Comparison of ENCODE assay signal across 9 cellular contexts in genomic region chr14:71711619-71712018, GRCh38.
DNase-seq lines count a peak whose midpoint lies in the region; ATAC-seq and TF ChIP-seq lines count a peak whose summit lies in the region.
"Had no signal": no experiment of that assay in that cellular context is flagged by ENCODE, and none has a peak within 500 bp of the region (broad histone marks: within the 10 kb centered on the region; RNA-seq: fewer than 3 reads in every experiment).

No MANE protein-coding gene starts in this region.

- no peak overlapping the region for H2BK5ac ChIP-seq in H9 (ENCODE audit: insufficient read length, low read length)

- H2AFZ ChIP-seq in ACC112 (ENCODE audit: low read length, unreplicated experiment): no peak overlapping the region
- no peak overlapping the region for H2AFZ ChIP-seq in H9 (ENCODE audit: low read length)

- H4K5ac ChIP-seq in H9 (ENCODE audit: insufficient read length, low read depth, low read length): no peak overlapping the region

- H3K36me3 ChIP-seq in ACC112 (ENCODE audit: insufficient read depth, low read length): peaks cover 7% of the 10 kb centered on the region; the same call in 1 of the 2 replicates
- peaks cover 5% of the 10 kb centered on the region for H3K36me3 ChIP-seq in brain microvascular endothelial cell (replicated peaks)

- ATAC-seq in left lobe of liver: peak; percentile 84
- ATAC-seq: activated T-cell treated with anti-CD3 and anti-CD28 coated beads, Interleukin-2, amount 50 U/mL, for 4 hours had no signal

- intact Hi-C loops in posterior cingulate gyrus (cut with DNase I): no loop called here

- no peak overlapping the region for H2BK12ac ChIP-seq in H9 (ENCODE audit: insufficient read length, low read depth, low read length)

- no peak overlapping the region for H2BK15ac ChIP-seq in H9 (ENCODE audit: low read depth, low read length)

- H3K4me2 ChIP-seq in H9 (ENCODE audit: insufficient read depth, insufficient read length, low read length): no peak overlapping the region

- H3K56ac ChIP-seq in H9 (ENCODE audit: insufficient read length, low read depth, low read length): no peak overlapping the region

- peaks cover 9% of the 10 kb centered on the region for H3K79me2 ChIP-seq in ACC112 (ENCODE audit: control insufficient read depth, insufficient read depth, low read length, unreplicated experiment)
- no peaks in the 10 kb centered on the region for H3K79me2 ChIP-seq in H9 (ENCODE audit: insufficient read depth, low read length)

- H3K23me2 ChIP-seq in H9 (ENCODE audit: insufficient read length, low read depth, low read length, poor library complexity, severe bottlenecking): peaks cover 3% of the 10 kb centered on the region

- no peak overlapping the region for H3K23ac ChIP-seq in H9 (ENCODE audit: insufficient read length, low read depth, low read length)

- H3K27ac Mint-ChIP-seq in H9: peak overlapping the region in 2 of 3 experiments; percentile 65 to 95; a peak in 4 of 7 replicates

- H3K14ac ChIP-seq in H9 (ENCODE audit: insufficient read depth, low read length): no peak overlapping the region

- no peak overlapping the region for H4K8ac ChIP-seq in H9 (replicated peaks; ENCODE audit: insufficient read length, low read depth, low read length)

- H3T11ph ChIP-seq in H9 (ENCODE audit: low read length): no peak overlapping the region

- H3K36me3 Mint-ChIP-seq in H9 (ENCODE audit: insufficient read depth in 1 of 3, low read depth in 3 of 3): peaks cover 6 to 28% (median 18%) of the 10 kb centered on the region in 3 experiments; a peak in 5 of 7 replicates

- in situ Hi-C loops in brain microvascular endothelial cell (cut with HindIII; ENCODE audit: low pct_ligation_motif_present, low sequenced_read_pairs): no loop called here

- peak overlapping the region; percentile 48 for H3K4me3 ChIP-seq in ACC112 (ENCODE audit: low read depth, low read length)
- no peak overlapping the region for H3K4me3 ChIP-seq in brain microvascular endothelial cell (ENCODE audit: low read depth, low read length)

- no peak for TF ChIP-seq CTCF in H9 (conservative IDR thresholded peaks at IDR 0.05)
- TF ChIP-seq CTCF in brain microvascular endothelial cell (IDR thresholded peaks at IDR 0.05; ENCODE audit: low read depth, low read length, missing control alignments): no peak

- H3K27ac ChIP-seq in ACC112 (ENCODE audit: low read depth, low read length) (peak overlapping the region; percentile 94), H9 (ENCODE audit: insufficient read length, low read depth, low read length) (no peak overlapping the region), brain microvascular endothelial cell (peak overlapping the region; percentile 81)

- H3K9me3 Mint-ChIP-seq in H9: no peaks in the 10 kb centered on the region
- H3K9me3 Mint-ChIP-seq: activated T-cell treated with anti-CD3 and anti-CD28 coated beads, Interleukin-2, amount 50 U/mL, for 4 hours had no signal

- no peak for DNase-seq in H9
- peak; percentile 92 for DNase-seq in brain microvascular endothelial cell
- no peak for DNase-seq in left lobe of liver (ENCODE audit: low spot score)
- no peak for DNase-seq in posterior cingulate gyrus
- DNase-seq in NCI-H524 treated with DMSO at 0.1 percent for 48 hours (lab: John Stamatoyannopoulos, UW): no peak
- DNase-seq in NCI-H2107 (lab: John Stamatoyannopoulos, UW): no peak
- no peak for DNase-seq in stimulated activated CD4-positive, alpha-beta T cell treated with anti-CD3 and anti-CD28 coated beads, Interleukin-15, amount 100 ng/mL, for 24 hours
- DNase-seq: activated T-cell treated with anti-CD3 and anti-CD28 coated beads, Interleukin-2, amount 50 U/mL, for 4 hours had no signal

- no peaks in the 10 kb centered on the region for H3K9me3 ChIP-seq in H9 (ENCODE audit: control insufficient read depth, low read depth, low read length)

- no peak overlapping the region for H2AK5ac ChIP-seq in H9 (ENCODE audit: insufficient read length, low read length)

- H2BK120ac ChIP-seq in H9 (ENCODE audit: low read depth, low read length, poor library complexity, severe bottlenecking): no peak overlapping the region

- WGBS in H9 (ENCODE audit: extremely low coverage, insufficient read length, low lambda C conversion rate): no CpG with 5 or more reads among the region's 1 CpG

- H4K91ac ChIP-seq in H9 (ENCODE audit: insufficient read length, low read depth, low read length): no peak overlapping the region

- peaks cover 14% of the 10 kb centered on the region in 2 experiments for H3K4me1 Mint-ChIP-seq in H9

- H3K27me3 Mint-ChIP-seq in H9 (ENCODE audit: low read depth): no peaks in the 10 kb centered on the region

- H3K27me3 ChIP-seq in ACC112 (ENCODE audit: insufficient read depth, low read length) (no peaks in the 10 kb centered on the region), H9 (ENCODE audit: insufficient read depth, low read length) (no peaks in the 10 kb centered on the region), brain microvascular endothelial cell (replicated peaks) (no peaks in the 10 kb centered on the region)

- H3K4me1 ChIP-seq in ACC112 (ENCODE audit: control insufficient read depth, insufficient read depth, low read length, unreplicated experiment): peaks cover 59% of the 10 kb centered on the region
- H3K4me1 ChIP-seq in H9 (ENCODE audit: insufficient read depth, low read length): 0 out of 2 replicates have a peak, but pooled peaks cover 5% of the 10 kb centered on the region

- no peak overlapping the region for H3K4me3 Mint-ChIP-seq in H9
- H3K4me3 Mint-ChIP-seq: activated T-cell treated with anti-CD3 and anti-CD28 coated beads, Interleukin-2, amount 50 U/mL, for 4 hours had no signal

- no peak overlapping the region for H3K4ac ChIP-seq in H9 (ENCODE audit: low read depth, low read length)

- H3K18ac ChIP-seq in H9 (ENCODE audit: insufficient read length, low read depth, low read length): no peak overlapping the region

- no peak overlapping the region for H3K9ac ChIP-seq in H9 (ENCODE audit: extremely low read depth, insufficient read length, low read length)

- no peak overlapping the region for H2BK20ac ChIP-seq in H9 (ENCODE audit: low read depth, low read length, poor library complexity, severe bottlenecking)

- no peaks in the 10 kb centered on the region for H4K20me1 ChIP-seq in H9 (ENCODE audit: control insufficient read depth, insufficient read depth, insufficient read length)

- H3K79me1 ChIP-seq in H9 (ENCODE audit: insufficient read depth, low read depth, low read length, poor library complexity, severe bottlenecking): no peaks in the 10 kb centered on the region
